ENCODE assay signal across 21 cellular contexts in the genomic region with DNA sequence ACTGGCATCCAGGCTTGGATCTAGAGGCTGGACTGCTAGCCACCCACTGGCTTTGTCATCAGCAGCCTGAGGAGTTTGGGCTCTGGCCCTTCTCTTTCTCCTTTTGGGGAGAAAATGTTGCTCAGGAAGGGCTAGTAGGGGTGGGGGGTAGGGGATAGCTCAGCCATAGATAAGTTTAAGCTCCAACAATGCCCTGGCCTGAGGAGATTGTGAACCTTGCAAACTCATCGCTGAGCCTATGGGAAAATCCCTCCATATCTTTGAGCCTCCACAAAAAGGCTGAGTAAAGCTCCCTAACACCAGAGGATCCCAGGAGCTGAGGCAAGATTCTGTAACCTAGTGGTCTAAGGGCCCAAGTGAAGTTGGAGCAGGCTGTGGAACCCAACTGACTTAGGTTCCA. TPM values are rescaled to one million over a fixed set of nuclear protein-coding genes. Genes with fewer than 3 reads are reported as not detected.
A peak's percentile ranks its signal among the peaks of the same experiment; 100 is the strongest.
DNase-seq lines count a peak whose midpoint lies in the region; ATAC-seq, FAIRE-seq and TF ChIP-seq lines count a peak whose summit lies in the region.
"Had no signal": no experiment of that assay in that cellular context is flagged by ENCODE, and none has a peak within 500 bp of the region (broad histone marks: within the 10 kb centered on the region; RNA-seq: fewer than 3 reads in every experiment).

No MANE protein-coding gene starts in this region.

- H3K36me3 ChIP-seq in MM.1S (replicated peaks; ENCODE audit: insufficient read depth, low read length), result no peaks in the 10 kb centered on the region
- peaks cover 49% of the 10 kb centered on the region for H3K36me3 ChIP-seq in K562 (ENCODE audit: control insufficient read depth, insufficient read depth, low read length)
- peaks cover 5% of the 10 kb centered on the region for H3K36me3 ChIP-seq in endodermal cell (ENCODE audit: control insufficient read depth, insufficient read depth, low read length)

- no peaks in the 10 kb centered on the region for H3K9me2 ChIP-seq in MM.1S (replicated peaks; ENCODE audit: insufficient read depth, low read length)

- peak; percentile 78 for FAIRE-seq in K562 (lab: Jason Lieb, UNC)
- FAIRE-seq: G401.6, GM12892, GM19239, H1 had no signal

- POLR2A ChIA-PET in K562 (lab: Yijun Ruan, JAX), result interaction anchor here (0.5 to 1.1 kb wide), 5 partner anchors 14 to 220 kb away, joined by 3 to 4 read pairs (median 3); a partner anchor contains a TSS

- H3K27me3 ChIP-seq in MM.1S (replicated peaks; ENCODE audit: insufficient read depth, low read length) (no peaks in the 10 kb centered on the region), K562 (ENCODE audit: control insufficient read depth in 2 of 2, insufficient read depth in 2 of 2, low read length in 2 of 2) (no peaks in the 10 kb centered on the region), endodermal cell (ENCODE audit: control insufficient read depth, insufficient read depth, low read length, poor library complexity, severe bottlenecking) (no peaks in the 10 kb centered on the region)

- H3K27ac ChIP-seq in MM.1S (ENCODE audit: low read length) (peak overlapping the region; percentile 90; the same call in 1 of the 2 replicates), K562 (ENCODE audit: extremely low read depth, low read depth, low read length) (peak overlapping the region; percentile 53; the same call in 2 of the 3 replicates), endodermal cell (ENCODE audit: low read depth, low read length) (no peak overlapping the region)
- H3K27ac ChIP-seq: C4-2B, GM23248 had no signal

- H3K4me1 Mint-ChIP-seq in activated T-cell treated with anti-CD3 and anti-CD28 coated beads, Interleukin-2, amount 50 U/mL, for 24 hours (ENCODE audit: low read depth), result peaks cover 47% of the 10 kb centered on the region
- peaks cover 45% of the 10 kb centered on the region for H3K4me1 Mint-ChIP-seq in activated T-cell treated with anti-CD3 and anti-CD28 coated beads, Interleukin-2, amount 50 U/mL, for 4 hours (ENCODE audit: low read depth)
- H3K4me1 Mint-ChIP-seq in endodermal cell, result peaks cover 2% of the 10 kb centered on the region

- no peak for DNase-seq in activated T-cell treated with anti-CD3 and anti-CD28 coated beads, Interleukin-2, amount 50 U/mL, for 24 hours
- no peak for DNase-seq in activated T-cell treated with anti-CD3 and anti-CD28 coated beads, Interleukin-2, amount 50 U/mL, for 4 hours
- DNase-seq in MM.1S (no peak), K562 (ENCODE audit: extremely low read depth in 1 of 4, low spot score in 3 of 4) (peak in 2 of 4 experiments; percentile 24 to 53), endodermal cell (no peak), SKM-1 treated with dmso at 0.1 percent for 144 hours (lab: John Stamatoyannopoulos, UW; ENCODE audit: unreplicated experiment) (no peak), putamen (ENCODE audit: low spot score) (no peak)
- DNase-seq: Caco-2; CD4-positive, CD25-positive, alpha-beta regulatory T cell; CD8-positive, alpha-beta T cell; DMS153; DND-41; GM23248; H7; HCEC 1CT had no signal

- no peaks in the 10 kb centered on the region for H3K9me1 ChIP-seq in K562 (ENCODE audit: control insufficient read depth, insufficient read depth, low read length)

- TF ChIP-seq POLR2A in K562 (conservative IDR thresholded peaks at IDR 0.05), result no peak

- TF ChIP-seq CTCF in MM.1S (IDR thresholded peaks at IDR 0.05; ENCODE audit: low read length) (no peak), K562 (IDR thresholded peaks at IDR 0.05 in 2 of 3, conservative IDR thresholded peaks at IDR 0.05 in 1 of 3; ENCODE audit: insufficient read depth in 2 of 3, low read depth in 1 of 3, low read length in 3 of 3) (no peak), endodermal cell (conservative IDR thresholded peaks at IDR 0.05) (no peak)

- H3K4me1 ChIP-seq in MM.1S (ENCODE audit: low read length) (peaks cover 24% of the 10 kb centered on the region), K562 (replicated peaks in 1 of 2; ENCODE audit: control insufficient read depth in 2 of 2, insufficient read depth in 2 of 2, low read length in 2 of 2) (peaks cover 19 to 35% of the 10 kb centered on the region in 2 experiments; a peak in 4 of 5 replicates), endodermal cell (ENCODE audit: control insufficient read depth, insufficient read depth, low read length) (no peaks in the 10 kb centered on the region)
- H3K4me1 ChIP-seq: Caco-2 had no signal

- H3K4me2 ChIP-seq in MM.1S (ENCODE audit: low read depth, low read length) (no peak overlapping the region), K562 (ENCODE audit: insufficient read depth, low read length) (peak overlapping the region; percentile 30; the same call in 1 of the 2 replicates)

- no peak overlapping the region for H3K4me3 ChIP-seq in MM.1S (ENCODE audit: low read length)
- H3K4me3 ChIP-seq in K562, result no peak overlapping the region
- H3K4me3 ChIP-seq in endodermal cell (ENCODE audit: low read length), result no peak overlapping the region
- H3K4me3 ChIP-seq: GM23248 had no signal

- ATAC-seq in activated T-cell treated with anti-CD3 and anti-CD28 coated beads, Interleukin-2, amount 50 U/mL, for 4 hours, result no peak
- peak; percentile 15 for ATAC-seq in K562
- ATAC-seq in GM18517 (IDR thresholded peaks at IDR 0.05; ENCODE audit: unreplicated experiment), result no peak
- ATAC-seq: CD8-positive, alpha-beta T cell had no signal

- H3K9ac ChIP-seq in MM.1S (ENCODE audit: low read length), result no peak overlapping the region
- peak overlapping the region in 1 of 2 experiments; percentile 64; a peak in 1 of 4 replicates for H3K9ac ChIP-seq in K562 (ENCODE audit: insufficient read depth in 1 of 2, low read depth in 2 of 2, low read length in 2 of 2)
- H3K9ac ChIP-seq in endodermal cell (ENCODE audit: extremely low read depth, low read length, poor library complexity, severe bottlenecking), result no peak overlapping the region
- H3K9ac ChIP-seq: GM23248 had no signal

- H3K4me3 Mint-ChIP-seq in activated T-cell treated with anti-CD3 and anti-CD28 coated beads, Interleukin-2, amount 50 U/mL, for 24 hours, result no peak overlapping the region
- no peak overlapping the region for H3K4me3 Mint-ChIP-seq in activated T-cell treated with anti-CD3 and anti-CD28 coated beads, Interleukin-2, amount 50 U/mL, for 4 hours
- H3K4me3 Mint-ChIP-seq in endodermal cell, result no peak overlapping the region
- H3K4me3 Mint-ChIP-seq: CD8-positive, alpha-beta T cell had no signal

- no peaks in the 10 kb centered on the region for H3K9me3 Mint-ChIP-seq in activated T-cell treated with anti-CD3 and anti-CD28 coated beads, Interleukin-2, amount 50 U/mL, for 24 hours
- H3K9me3 Mint-ChIP-seq in activated T-cell treated with anti-CD3 and anti-CD28 coated beads, Interleukin-2, amount 50 U/mL, for 4 hours, result no peaks in the 10 kb centered on the region
- peaks cover 45% of the 10 kb centered on the region for H3K9me3 Mint-ChIP-seq in endodermal cell
- H3K9me3 Mint-ChIP-seq: CD4-positive, CD25-positive, alpha-beta regulatory T cell; CD8-positive, alpha-beta T cell had no signal

- no TSS peak for BruUV-seq in K562 (replicated peaks; lab: Mats Ljungman, UMichigan)

- CTCF ChIA-PET in K562 (lab: Yijun Ruan, JAX; ENCODE audit: low intra/inter-chr PET ratio), result no interaction called here

- H2AFZ ChIP-seq in MM.1S (ENCODE audit: low read length) (no peak overlapping the region), K562 (ENCODE audit: low read depth, low read length) (no peak overlapping the region)
- H2AFZ ChIP-seq: GM23248 had no signal

- WGBS in K562 (ENCODE audit: insufficient coverage, low coverage, missing lambda C conversion rate), result 0% methylated on average over 1 of the region's 1 CpG
- 92% methylated on average over 1 of the region's 1 CpG; no CpG with 5 or more reads in 1 of the 2 experiments for WGBS in endodermal cell (ENCODE audit: insufficient coverage in 1 of 2, insufficient read length in 1 of 2), 2 experiments

- 0 out of 2 replicates have a peak, but pooled peaks have one; percentile 16 for TF ChIP-seq EP300 in K562 (IDR thresholded peaks at IDR 0.05; ENCODE audit: low read length)

- TF ChIP-seq RAD21 in K562 (CRISPR knock-in tag; conservative IDR thresholded peaks at IDR 0.05 in 1 of 2, IDR thresholded peaks at IDR 0.05 in 1 of 2), result no peak

- H4K20me1 ChIP-seq in MM.1S (ENCODE audit: insufficient read depth, low read length) (no peaks in the 10 kb centered on the region), K562 (replicated peaks; ENCODE audit: control insufficient read depth, insufficient read depth, low read length) (no peaks in the 10 kb centered on the region; the same call in 1 of the 2 replicates)

- peaks cover 43% of the 10 kb centered on the region for H3K36me3 Mint-ChIP-seq in activated T-cell treated with anti-CD3 and anti-CD28 coated beads, Interleukin-2, amount 50 U/mL, for 24 hours (ENCODE audit: low read depth)
- H3K36me3 Mint-ChIP-seq in activated T-cell treated with anti-CD3 and anti-CD28 coated beads, Interleukin-2, amount 50 U/mL, for 4 hours (ENCODE audit: insufficient read depth), result no peaks in the 10 kb centered on the region
- peaks cover 15% of the 10 kb centered on the region for H3K36me3 Mint-ChIP-seq in endodermal cell (ENCODE audit: low read depth)

- intact Hi-C loops in K562 (cut with micrococcal nuclease), result no loop called here

- H3K27ac Mint-ChIP-seq in activated T-cell treated with anti-CD3 and anti-CD28 coated beads, Interleukin-2, amount 50 U/mL, for 24 hours, result peak overlapping the region; percentile 66
- H3K27ac Mint-ChIP-seq in endodermal cell, result peak overlapping the region; percentile 30
- H3K27ac Mint-ChIP-seq: CD8-positive, alpha-beta T cell had no signal

- H3F3A ChIP-seq in MM.1S (ENCODE audit: insufficient read depth, low read length), result peaks cover 26% of the 10 kb centered on the region

- in situ Hi-C loops in K562 (cut with MboI), result no loop called here

- H3K79me2 ChIP-seq in MM.1S (ENCODE audit: low read length) (peaks cover 74% of the 10 kb centered on the region), K562 (ENCODE audit: control insufficient read depth, insufficient read depth, low read length) (peaks cover 87% of the 10 kb centered on the region)

- H3K9me3 ChIP-seq in MM.1S (replicated peaks; ENCODE audit: insufficient read depth, low read length) (no peaks in the 10 kb centered on the region), K562 (replicated peaks; ENCODE audit: control insufficient read depth, insufficient read depth, low read depth, low read length) (no peaks in the 10 kb centered on the region), endodermal cell (ENCODE audit: control insufficient read depth, low read length) (no peaks in the 10 kb centered on the region)
- H3K9me3 ChIP-seq: Caco-2 had no signal

- H3K27me3 Mint-ChIP-seq in activated T-cell treated with anti-CD3 and anti-CD28 coated beads, Interleukin-2, amount 50 U/mL, for 24 hours, result peaks cover 12% of the 10 kb centered on the region
- H3K27me3 Mint-ChIP-seq in activated T-cell treated with anti-CD3 and anti-CD28 coated beads, Interleukin-2, amount 50 U/mL, for 4 hours (ENCODE audit: low read depth), result no peaks in the 10 kb centered on the region
- H3K27me3 Mint-ChIP-seq in endodermal cell (ENCODE audit: insufficient read depth), result no peaks in the 10 kb centered on the region
- H3K27me3 Mint-ChIP-seq: CD4-positive, CD25-positive, alpha-beta regulatory T cell had no signal

RNA-seq across cellular contexts. Expression of a gene that starts 8.8 kb away (rescaled TPM):
- 10 to 100 TPM; 55.5 to 65.2 (median 57.8) TPM for total RNA-seq in activated T-cell treated with anti-CD3 and anti-CD28 coated beads, Interleukin-2, amount 50 U/mL, for 4 hours
- 120 and 216 TPM in 2 replicates for total RNA-seq in K562 (2011; cell fraction: chromatin; rRNA removed; ENCODE audit: low replicate concordance)
- total RNA-seq in K562 (2011; cell fraction: nucleolus; rRNA removed), result 104 TPM in 2 replicates
- total RNA-seq in K562 (2011; cell fraction: nucleoplasm; rRNA removed), result 75.4 and 94.3 TPM in 2 replicates
- total RNA-seq in K562 (2014; rRNA removed), result 59.0 and 62.6 TPM in 2 replicates
- 34.1 and 37.5 TPM in 2 replicates for total RNA-seq in K562 (2014; rRNA removed; fragmentation: Illumina TruSeq; extraction: Trizol)
- 38.3 and 38.7 TPM in 2 replicates for total RNA-seq in K562 (2015; rRNA removed; fragmentation: Illumina TruSeq; extraction: Trizol)
- total RNA-seq in K562 (2021), result 87.0 and 93.0 TPM in 2 replicates
- polyA plus RNA-seq in K562 (2011; rRNA removed), result 97.4 and 102 TPM in 2 replicates
- 65.4 and 83.9 TPM in 2 replicates for polyA plus RNA-seq in K562 (2011; cell fraction: cytosol; rRNA removed)
- 206 and 253 TPM in 2 replicates for polyA plus RNA-seq in K562 (2011; cell fraction: nucleus; rRNA removed)
- polyA plus RNA-seq in K562 (2012), result 78.2 and 87.9 TPM in 2 replicates
- polyA plus RNA-seq in K562 (2014; fragmentation: Illumina TruSeq; extraction: Trizol), result 86.9 and 99.8 TPM in 2 replicates
- 1 to 10 TPM; 3.6 to 5.5 TPM for polyA plus RNA-seq in K562 (2014; fragmentation: Nextera tagmentation; extraction: Ambion mirVana)
- 80.4 and 87.7 TPM in 2 replicates for polyA plus RNA-seq in K562 (2014; rRNA removed)
- 73.1 and 111 TPM in 2 replicates for polyA minus RNA-seq in K562 (2011; rRNA and poly(A)+ RNA removed)
- 52.2 and 59.6 TPM in 2 replicates for polyA minus RNA-seq in K562 (2011; cell fraction: cytosol; rRNA and poly(A)+ RNA removed)
- 25.6 and 31.1 TPM in 2 replicates for polyA minus RNA-seq in K562 (2011; cell fraction: nucleus; rRNA and poly(A)+ RNA removed)
- total RNA-seq in endodermal cell, result 10 to 100 TPM; 50.3 to 56.5 TPM
- polyA plus RNA-seq in endodermal cell (2013, experiment 1 of 2), result 41.2 TPM
- 40.7 TPM for polyA plus RNA-seq in endodermal cell (2013, experiment 2 of 2)

RNA-seq across cellular contexts. Expression of a gene that starts 23.1 kb away (rescaled TPM):
- 1 to 10 TPM in 2 of 3 donors, under 1 TPM in 1; 0.71 to 1.1 (median 1.1) TPM for total RNA-seq in activated T-cell treated with anti-CD3 and anti-CD28 coated beads, Interleukin-2, amount 50 U/mL, for 4 hours
- total RNA-seq in K562 (2011; cell fraction: chromatin; rRNA removed; ENCODE audit: low replicate concordance), result 6.1 and 10.2 TPM in 2 replicates
- 3.3 and 3.7 TPM in 2 replicates for total RNA-seq in K562 (2011; cell fraction: nucleolus; rRNA removed)
- 4.0 and 5.6 TPM in 2 replicates for total RNA-seq in K562 (2011; cell fraction: nucleoplasm; rRNA removed)
- 0.20 TPM in 1 of 2 replicates, not detected in the other for total RNA-seq in K562 (2014; rRNA removed)
- 0.16 and 0.22 TPM in 2 replicates for total RNA-seq in K562 (2014; rRNA removed; fragmentation: Illumina TruSeq; extraction: Trizol)
- 0.19 and 0.36 TPM in 2 replicates for total RNA-seq in K562 (2015; rRNA removed; fragmentation: Illumina TruSeq; extraction: Trizol)
- total RNA-seq in K562 (2021), result 0.75 and 0.83 TPM in 2 replicates
- polyA plus RNA-seq in K562 (2011; rRNA removed), result 0.42 and 0.72 TPM in 2 replicates
- 0.31 and 0.49 TPM in 2 replicates for polyA plus RNA-seq in K562 (2011; cell fraction: cytosol; rRNA removed)
- 5.4 and 6.7 TPM in 2 replicates for polyA plus RNA-seq in K562 (2011; cell fraction: nucleus; rRNA removed)
- 0.76 and 3.4 TPM in 2 replicates for polyA plus RNA-seq in K562 (2012)
- polyA plus RNA-seq in K562 (2014; fragmentation: Illumina TruSeq; extraction: Trizol), result 0.78 and 0.83 TPM in 2 replicates
- under 1 TPM; 0.06 to 0.14 TPM for polyA plus RNA-seq in K562 (2014; fragmentation: Nextera tagmentation; extraction: Ambion mirVana)
- polyA plus RNA-seq in K562 (2014; rRNA removed), result 0.39 and 0.60 TPM in 2 replicates
- polyA minus RNA-seq in K562 (2011; rRNA and poly(A)+ RNA removed), result 0.32 and 0.51 TPM in 2 replicates
- 0.48 TPM in 1 of 2 replicates, not detected in the other for polyA minus RNA-seq in K562 (2011; cell fraction: cytosol; rRNA and poly(A)+ RNA removed)
- 0.67 and 1.00 TPM in 2 replicates for polyA minus RNA-seq in K562 (2011; cell fraction: nucleus; rRNA and poly(A)+ RNA removed)
- 1 to 10 TPM; 3.6 to 7.0 TPM for total RNA-seq in endodermal cell
- 2.5 TPM for polyA plus RNA-seq in endodermal cell (2013, experiment 1 of 2)
- polyA plus RNA-seq in endodermal cell (2013, experiment 2 of 2), result 2.5 TPM

RNA-seq across cellular contexts. Expression of a gene that starts 29.8 kb away (rescaled TPM):
- total RNA-seq in activated T-cell treated with anti-CD3 and anti-CD28 coated beads, Interleukin-2, amount 50 U/mL, for 4 hours, result 100 to 1,000 TPM; 197 to 279 (median 270) TPM
- total RNA-seq in K562 (2011; cell fraction: chromatin; rRNA removed; ENCODE audit: low replicate concordance), result 237 and 416 TPM in 2 replicates
- 275 and 304 TPM in 2 replicates for total RNA-seq in K562 (2011; cell fraction: nucleolus; rRNA removed)
- total RNA-seq in K562 (2011; cell fraction: nucleoplasm; rRNA removed), result 289 and 300 TPM in 2 replicates
- total RNA-seq in K562 (2014; rRNA removed) (110 and 140 TPM in 2 replicates), K562 (2014; rRNA removed; fragmentation: Illumina TruSeq; extraction: Trizol) (101 and 103 TPM in 2 replicates), K562 (2015; rRNA removed; fragmentation: Illumina TruSeq; extraction: Trizol) (104 and 108 TPM in 2 replicates), K562 (2021) (138 and 147 TPM in 2 replicates), endodermal cell (10 to 100 TPM; 26.2 to 94.0 TPM)
- polyA plus RNA-seq in K562 (2011; rRNA removed) (161 and 197 TPM in 2 replicates), K562 (2014; fragmentation: Illumina TruSeq; extraction: Trizol) (187 and 191 TPM in 2 replicates), K562 (2014; fragmentation: Nextera tagmentation; extraction: Ambion mirVana) (10 to 100 TPM; 67.6 to 91.4 TPM), K562 (2014; rRNA removed) (101 and 102 TPM in 2 replicates)
- polyA plus RNA-seq in K562 (2011; cell fraction: cytosol; rRNA removed), result 177 and 205 TPM in 2 replicates
- 230 and 303 TPM in 2 replicates for polyA plus RNA-seq in K562 (2011; cell fraction: nucleus; rRNA removed)
- polyA plus RNA-seq in K562 (2012), result 122 and 192 TPM in 2 replicates
- polyA minus RNA-seq in K562 (2011; rRNA and poly(A)+ RNA removed), result 101 and 109 TPM in 2 replicates
- polyA minus RNA-seq in K562 (2011; cell fraction: cytosol; rRNA and poly(A)+ RNA removed), result 72.5 and 90.1 TPM in 2 replicates
- polyA minus RNA-seq in K562 (2011; cell fraction: nucleus; rRNA and poly(A)+ RNA removed), result 79.4 and 90.6 TPM in 2 replicates
- polyA plus RNA-seq in endodermal cell (2013, experiment 1 of 2), result 17.8 TPM
- polyA plus RNA-seq in endodermal cell (2013, experiment 2 of 2), result 16.2 TPM

RNA-seq across cellular contexts. Expression of a gene that starts 37.1 kb away (rescaled TPM):
- 10 to 100 TPM; 23.1 to 31.5 (median 30.6) TPM for total RNA-seq in activated T-cell treated with anti-CD3 and anti-CD28 coated beads, Interleukin-2, amount 50 U/mL, for 4 hours
- total RNA-seq in K562 (2011; cell fraction: chromatin; rRNA removed; ENCODE audit: low replicate concordance), result 43.4 and 77.8 TPM in 2 replicates
- total RNA-seq in K562 (2011; cell fraction: nucleolus; rRNA removed), result 85.0 and 85.7 TPM in 2 replicates
- total RNA-seq in K562 (2011; cell fraction: nucleoplasm; rRNA removed), result 78.3 and 79.2 TPM in 2 replicates
- 18.0 and 22.3 TPM in 2 replicates for total RNA-seq in K562 (2014; rRNA removed)
- 19.6 and 19.8 TPM in 2 replicates for total RNA-seq in K562 (2014; rRNA removed; fragmentation: Illumina TruSeq; extraction: Trizol)
- total RNA-seq in K562 (2015; rRNA removed; fragmentation: Illumina TruSeq; extraction: Trizol), result 19.2 and 20.0 TPM in 2 replicates
- total RNA-seq in K562 (2021), result 32.3 and 38.9 TPM in 2 replicates
- 37.4 and 59.3 TPM in 2 replicates for polyA plus RNA-seq in K562 (2011; rRNA removed)
- 99.1 and 114 TPM in 2 replicates for polyA plus RNA-seq in K562 (2011; cell fraction: cytosol; rRNA removed)
- 79.9 and 86.5 TPM in 2 replicates for polyA plus RNA-seq in K562 (2011; cell fraction: nucleus; rRNA removed)
- 27.7 and 32.6 TPM in 2 replicates for polyA plus RNA-seq in K562 (2012)
- 37.6 and 42.6 TPM in 2 replicates for polyA plus RNA-seq in K562 (2014; fragmentation: Illumina TruSeq; extraction: Trizol)
- polyA plus RNA-seq in K562 (2014; fragmentation: Nextera tagmentation; extraction: Ambion mirVana), result 1 to 10 TPM; 3.3 to 5.2 TPM
- polyA plus RNA-seq in K562 (2014; rRNA removed), result 32.3 and 36.5 TPM in 2 replicates
- 32.1 and 45.8 TPM in 2 replicates for polyA minus RNA-seq in K562 (2011; rRNA and poly(A)+ RNA removed)
- 25.4 and 31.9 TPM in 2 replicates for polyA minus RNA-seq in K562 (2011; cell fraction: cytosol; rRNA and poly(A)+ RNA removed)
- polyA minus RNA-seq in K562 (2011; cell fraction: nucleus; rRNA and poly(A)+ RNA removed), result 12.7 and 17.7 TPM in 2 replicates
- 10 to 100 TPM; 22.8 to 24.7 TPM for total RNA-seq in endodermal cell
- polyA plus RNA-seq in endodermal cell (2013, experiment 1 of 2), result 14.2 TPM
- polyA plus RNA-seq in endodermal cell (2013, experiment 2 of 2), result 17.5 TPM

RNA-seq across cellular contexts. Expression of a gene that starts 50.9 kb away (rescaled TPM):
- total RNA-seq in activated T-cell treated with anti-CD3 and anti-CD28 coated beads, Interleukin-2, amount 50 U/mL, for 4 hours, result 100 to 1,000 TPM; 130 to 147 (median 139) TPM
- 76.7 and 135 TPM in 2 replicates for total RNA-seq in K562 (2011; cell fraction: chromatin; rRNA removed; ENCODE audit: low replicate concordance)
- 111 and 112 TPM in 2 replicates for total RNA-seq in K562 (2011; cell fraction: nucleolus; rRNA removed)
- 85.1 and 93.2 TPM in 2 replicates for total RNA-seq in K562 (2011; cell fraction: nucleoplasm; rRNA removed)
- total RNA-seq in K562 (2014; rRNA removed) (255 and 262 TPM in 2 replicates), K562 (2014; rRNA removed; fragmentation: Illumina TruSeq; extraction: Trizol) (64.7 and 75.4 TPM in 2 replicates), K562 (2015; rRNA removed; fragmentation: Illumina TruSeq; extraction: Trizol) (112 and 113 TPM in 2 replicates), K562 (2021) (182 and 197 TPM in 2 replicates), endodermal cell (10 to 100 TPM; 46.6 to 69.0 TPM)
- polyA plus RNA-seq in K562 (2011; rRNA removed) (72.8 and 81.5 TPM in 2 replicates), K562 (2014; fragmentation: Illumina TruSeq; extraction: Trizol) (227 and 228 TPM in 2 replicates), K562 (2014; fragmentation: Nextera tagmentation; extraction: Ambion mirVana) (10 to 100 TPM; 41.3 to 77.0 TPM), K562 (2014; rRNA removed) (172 and 186 TPM in 2 replicates)
- 93.1 and 155 TPM in 2 replicates for polyA plus RNA-seq in K562 (2011; cell fraction: cytosol; rRNA removed)
- polyA plus RNA-seq in K562 (2011; cell fraction: nucleus; rRNA removed), result 195 and 239 TPM in 2 replicates
- polyA plus RNA-seq in K562 (2012), result 178 and 226 TPM in 2 replicates
- 50.6 and 77.1 TPM in 2 replicates for polyA minus RNA-seq in K562 (2011; rRNA and poly(A)+ RNA removed)
- polyA minus RNA-seq in K562 (2011; cell fraction: cytosol; rRNA and poly(A)+ RNA removed), result 89.3 and 96.8 TPM in 2 replicates
- 30.7 and 37.7 TPM in 2 replicates for polyA minus RNA-seq in K562 (2011; cell fraction: nucleus; rRNA and poly(A)+ RNA removed)
- 57.8 TPM for polyA plus RNA-seq in endodermal cell (2013, experiment 1 of 2)
- 51.3 TPM for polyA plus RNA-seq in endodermal cell (2013, experiment 2 of 2)
